8 cellular contexts compared by ENCODE assay signal in the genomic region with DNA sequence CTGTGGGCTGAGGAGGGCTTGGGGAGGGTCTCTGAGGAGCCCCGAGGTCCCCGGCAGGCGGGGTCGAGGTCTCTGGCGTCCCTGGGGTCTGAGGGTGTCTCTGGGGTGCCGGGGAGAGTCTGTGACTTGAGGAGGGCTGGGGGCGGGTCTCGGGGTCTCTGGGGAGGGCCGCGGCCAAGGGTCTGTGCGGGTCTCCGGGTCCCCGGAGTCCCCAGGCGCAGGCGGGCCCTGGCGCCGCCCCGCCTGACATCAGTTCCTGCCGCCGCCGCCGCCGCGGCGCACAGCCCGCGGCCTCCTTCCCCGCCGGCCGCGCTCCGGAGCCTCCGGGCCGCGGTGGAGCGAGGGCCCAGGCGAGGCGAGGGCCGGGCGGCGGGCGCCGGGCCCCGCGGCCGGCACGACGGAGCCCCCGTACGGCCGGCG. TPM values are rescaled to one million over a fixed set of nuclear protein-coding genes. Genes with fewer than 3 reads are reported as not detected.
A peak's percentile ranks its signal among the peaks of the same experiment; 100 is the strongest.
DNase-seq lines count a peak whose midpoint lies in the region; ATAC-seq and TF ChIP-seq lines count a peak whose summit lies in the region.

Gene PLEKHM2, plus strand, starts transcription at position 279 of the 420 bp plus-strand sequence. CDS start 239 bp downstream, outside the sequence.

- H3K27me3 ChIP-seq in BLaER1 (no peaks in the 10 kb centered on the region), tibial artery (no peaks in the 10 kb centered on the region)
- H3K27me3 ChIP-seq in naive thymus-derived CD4-positive, alpha-beta T cell (ENCODE audit: control insufficient read depth in 2 of 2, insufficient read depth in 2 of 2, low read length in 2 of 2): no peaks in the 10 kb centered on the region

- H3K4me2 ChIP-seq in BLaER1: peak within 1 kb of the TSS; percentile 94

- CTCF ChIA-PET in naive thymus-derived CD4-positive, alpha-beta T cell (lab: Charles Lee): no interaction called here

- H3K27ac Mint-ChIP-seq in naive thymus-derived CD4-positive, alpha-beta T cell: peak within 1 kb of the TSS; percentile 92 to 98 (median 96)

- peak within 1 kb of the TSS; percentile 90 to 96 (median 94) for H3K4me3 Mint-ChIP-seq in naive thymus-derived CD4-positive, alpha-beta T cell

- intact Hi-C loops in naive thymus-derived CD4-positive, alpha-beta T cell (cut with micrococcal nuclease): loop anchor here in 1 of 2 donors (1.0 kb wide), 2 partner anchors 67 to 160 kb away; partner anchors contain the start of genes CASP9 and DDI2
- intact Hi-C loops in tibial artery (cut with DNase I; ENCODE audit: low total_unique reads): loop anchor here (5.0 kb wide), 1 partner anchor 62 kb away; no protein-coding TSS in a partner anchor

- peaks cover 25 to 41% (median 30%) of the 10 kb centered on the region in 7 donors for H3K4me1 Mint-ChIP-seq in naive thymus-derived CD4-positive, alpha-beta T cell

- peaks cover 5% of the 10 kb centered on the region for H3K36me3 ChIP-seq in BLaER1
- peaks cover 0 to 5% (median 0%) of the 10 kb centered on the region in 3 experiments for H3K36me3 ChIP-seq in naive thymus-derived CD4-positive, alpha-beta T cell (ENCODE audit: control insufficient read depth in 2 of 3, insufficient read depth in 3 of 3, low read length in 3 of 3)
- H3K36me3 ChIP-seq in tibial artery: no peaks in the 10 kb centered on the region

- TF ChIP-seq CTCF in tibial artery (IDR thresholded peaks at IDR 0.05): no peak

- H3K4me1 ChIP-seq in BLaER1 (peaks cover 55% of the 10 kb centered on the region), tibial artery (peaks cover 0 to 45% (median 23%) of the 10 kb centered on the region in 4 donors)
- peaks cover 17% of the 10 kb centered on the region in 2 donors for H3K4me1 ChIP-seq in naive thymus-derived CD4-positive, alpha-beta T cell (ENCODE audit: control insufficient read depth in 2 of 2, insufficient read depth in 2 of 2, low read length in 2 of 2)

- H3K36me3 Mint-ChIP-seq in naive thymus-derived CD4-positive, alpha-beta T cell: peaks cover 0 to 11% (median 8%) of the 10 kb centered on the region in 5 donors

- peaks cover 45% of the 10 kb centered on the region for H4K20me1 ChIP-seq in BLaER1

- H3K9me3 Mint-ChIP-seq in naive thymus-derived CD4-positive, alpha-beta T cell: peaks cover 0 to 3% (median 0%) of the 10 kb centered on the region in 11 donors

- POLR2A ChIA-PET in naive thymus-derived CD4-positive, alpha-beta T cell (lab: Charles Lee): interaction anchor here (0.9 to 4.0 kb wide), 2 partner anchors 13 to 108 kb away, joined by 3 to 26 read pairs; no protein-coding TSS in a partner anchor

- no peaks in the 10 kb centered on the region for H3K27me3 Mint-ChIP-seq in naive thymus-derived CD4-positive, alpha-beta T cell

- DNase-seq in NCI-H460 (ENCODE audit: extremely low read depth, low read depth): peak; percentile 27
- peak; percentile 54 for DNase-seq in activated T-cell treated with anti-CD3 and anti-CD28 coated beads for 48 hours (ENCODE audit: low read depth)
- DNase-seq in naive thymus-derived CD4-positive, alpha-beta T cell: peak; percentile 32 to 63 (median 54)
- peak in 1 of 2 donors; percentile 30 for DNase-seq in tibial artery
- DNase-seq in NCI-H2107 (lab: John Stamatoyannopoulos, UW): no peak

- ATAC-seq in GM21381 (IDR thresholded peaks at IDR 0.05; ENCODE audit: unreplicated experiment): peak; percentile 47
- peak; percentile 13 for ATAC-seq in esophagus mucosa
- peak; percentile 83 for ATAC-seq in naive thymus-derived CD4-positive, alpha-beta T cell

- peak within 1 kb of the TSS; percentile 85 for H3K4me3 ChIP-seq in BLaER1
- H3K4me3 ChIP-seq in naive thymus-derived CD4-positive, alpha-beta T cell (ENCODE audit: low read length): peak within 1 kb of the TSS; percentile 90
- H3K4me3 ChIP-seq in tibial artery: peak within 1 kb of the TSS; percentile 67 to 98

- peak within 1 kb of the TSS; percentile 90 for H3K9ac ChIP-seq in BLaER1

- H3K9me3 ChIP-seq in BLaER1: no peaks in the 10 kb centered on the region
- no peaks in the 10 kb centered on the region for H3K9me3 ChIP-seq in naive thymus-derived CD4-positive, alpha-beta T cell (ENCODE audit: control insufficient read depth in 2 of 3, low read length in 3 of 3)
- H3K9me3 ChIP-seq in tibial artery: no peaks in the 10 kb centered on the region

- peak within 1 kb of the TSS; percentile 93 for H3K27ac ChIP-seq in BLaER1
- peak within 1 kb of the TSS; percentile 100 for H3K27ac ChIP-seq in naive thymus-derived CD4-positive, alpha-beta T cell (ENCODE audit: low read depth, low read length)
- peak within 1 kb of the TSS; percentile 98 for H3K27ac ChIP-seq in tibial artery

RNA-seq across cellular contexts. Expression of gene PLEKHM2, which starts in this region (rescaled TPM):
- total RNA-seq in NCI-H460 (2014; rRNA removed; shearing (Covaris generic)): 20.6 and 21.0 TPM in 2 replicates
- polyA plus RNA-seq in NCI-H460 (2014; cell fraction: nucleus; rRNA removed): 33.3 and 39.5 TPM in 2 replicates
- total RNA-seq in esophagus mucosa: 54.7 TPM
- total RNA-seq in naive thymus-derived CD4-positive, alpha-beta T cell: 10 to 100 TPM; 53.6 to 78.6 (median 68.1) TPM
- polyA plus RNA-seq in naive thymus-derived CD4-positive, alpha-beta T cell: 10 to 100 TPM in 1 of 2 donors, 1 to 10 TPM in 1; 4.3 to 10.0 TPM

Comparison
In these comparisons a context has a peak if more than half of its experiments do, and no peak if none do; other contexts are left out.
1. ATAC-seq: peak in every context shown above with its lines; median percentile 83 in naive thymus-derived CD4-positive, alpha-beta T cell; 47 in GM21381; 13 in esophagus mucosa.